ENCODE assay signal across 31 cellular contexts in genomic region chr6:170237999-170238740, GRCh38. TPM values are rescaled to one million over a fixed set of nuclear protein-coding genes. Genes with fewer than 3 reads are reported as not detected.
DNase-seq lines count a peak whose midpoint lies in the region; ATAC-seq, FAIRE-seq and TF ChIP-seq lines count a peak whose summit lies in the region.
"Had no signal": no experiment of that assay in that cellular context is flagged by ENCODE, and none has a peak within 500 bp of the region (broad histone marks: within the 10 kb centered on the region; RNA-seq: fewer than 3 reads in every experiment).

No MANE protein-coding gene starts in this region.

- in situ Hi-C loops in HepG2 (cut with HindIII; ENCODE audit: extremely low pct_ligation_motif_present, low pct_unique_long_range_greater_than_20kb), result no loop called here

- no TSS peak for BruUV-seq in HepG2 (replicated peaks; lab: Mats Ljungman, UMichigan)

- no peak overlapping the region for H3K9ac ChIP-seq in HepG2 (ENCODE audit: insufficient read depth, low read depth, low read length)
- H3K9ac ChIP-seq: GM23248, SK-N-SH had no signal

- no peak for FAIRE-seq in HepG2 (lab: Jason Lieb, UNC)
- FAIRE-seq: GM12891, GM19239 had no signal

- H4K20me1 ChIP-seq in HepG2 (ENCODE audit: insufficient read depth, low read length), result no peaks in the 10 kb centered on the region; the same call in 1 of the 2 replicates

- no peaks in the 10 kb centered on the region for H3K4me1 ChIP-seq in HepG2 (ENCODE audit: insufficient read depth, low read length)
- H3K4me1 ChIP-seq in ovary (ENCODE audit: insufficient read depth), result peaks cover 8% of the 10 kb centered on the region
- no peaks in the 10 kb centered on the region for H3K4me1 ChIP-seq in suprapubic skin
- H3K4me1 ChIP-seq in effector memory CD4-positive, alpha-beta T cell (ENCODE audit: control insufficient read depth, insufficient read depth, low read length, poor library complexity, severe bottlenecking), result no peaks in the 10 kb centered on the region
- H3K4me1 ChIP-seq: BE2C had no signal

- H3K4me2 ChIP-seq in HepG2 (ENCODE audit: low read depth, low read length), result no peak overlapping the region
- H3K4me2 ChIP-seq: SK-N-SH had no signal

- no peaks in the 10 kb centered on the region for H3K79me2 ChIP-seq in HepG2 (ENCODE audit: insufficient read depth, low read length)

- H3K27ac ChIP-seq in HepG2 (ENCODE audit: extremely low read length, insufficient read depth, low read length) (no peak overlapping the region), ovary (no peak overlapping the region), suprapubic skin (no peak overlapping the region)
- H3K27ac ChIP-seq in effector memory CD4-positive, alpha-beta T cell (ENCODE audit: insufficient read depth, low read length, poor library complexity, severe bottlenecking), result no peak overlapping the region
- H3K27ac ChIP-seq: 22Rv1, GM23248 had no signal

- TF ChIP-seq EP300 in HepG2 (IDR thresholded peaks at IDR 0.05; ENCODE audit: low read depth in 2 of 2, low read length in 2 of 2) (no peak), HepG2 (CRISPR knock-in tag; IDR thresholded peaks at IDR 0.05; ENCODE audit: borderline replicate concordance) (no peak), ovary (IDR thresholded peaks at IDR 0.05) (no peak), suprapubic skin (IDR thresholded peaks at IDR 0.05) (no peak)

- no peaks in the 10 kb centered on the region for H3K36me3 ChIP-seq in HepG2 (replicated peaks in 1 of 2; ENCODE audit: control insufficient read depth in 1 of 2, insufficient read depth in 2 of 2, low read length in 2 of 2)
- no peaks in the 10 kb centered on the region for H3K36me3 ChIP-seq in ovary
- no peaks in the 10 kb centered on the region for H3K36me3 ChIP-seq in suprapubic skin
- H3K36me3 ChIP-seq in effector memory CD4-positive, alpha-beta T cell (ENCODE audit: control insufficient read depth, insufficient read depth, low read length), result no peaks in the 10 kb centered on the region
- H3K36me3 ChIP-seq: BE2C, MG63 had no signal

- CTCF ChIA-PET in HepG2 (lab: Yijun Ruan, JAX; ENCODE audit: low intra/inter-chr PET ratio, low total read pairs), result no interaction called here

- WGBS in HepG2 (ENCODE audit: low lambda C conversion rate), result 50% methylated on average over 11 of the region's 19 CpGs
- WGBS in ovary, 3 donors, result 83 to 88% (median 86%) methylated on average over 19 of the region's 19 CpGs
- WGBS in suprapubic skin, result 89% methylated on average over 7 of the region's 19 CpGs

- no peak for ATAC-seq in Right ventricle myocardium superior (ENCODE audit: poor library complexity)
- no peak for ATAC-seq in Right ventricle myocardium inferior
- ATAC-seq in HepG2, result no peak; the same call in 2 of the 3 replicates
- no peak for ATAC-seq in HG03108 (IDR thresholded peaks at IDR 0.05; ENCODE audit: unreplicated experiment)
- no peak for ATAC-seq in GM21528 (IDR thresholded peaks at IDR 0.05; ENCODE audit: low FRiP score, unreplicated experiment)

- H3K4me3 ChIP-seq in HepG2 (replicated peaks in 1 of 3; ENCODE audit: insufficient read depth in 1 of 3, low read depth in 2 of 3, low read length in 3 of 3), result no peak overlapping the region
- no peak overlapping the region for H3K4me3 ChIP-seq in ovary
- no peak overlapping the region for H3K4me3 ChIP-seq in suprapubic skin
- no peak overlapping the region for H3K4me3 ChIP-seq in effector memory CD4-positive, alpha-beta T cell (ENCODE audit: insufficient read depth, low read depth, low read length, poor library complexity, severe bottlenecking)
- H3K4me3 ChIP-seq: GM23248, MG63 had no signal

- TF ChIP-seq CTCF in HepG2 (CRISPR knock-in tag; IDR thresholded peaks at IDR 0.05) (no peak), ovary (IDR thresholded peaks at IDR 0.05) (no peak), suprapubic skin (IDR thresholded peaks at IDR 0.05) (no peak)

- H3K9me3 ChIP-seq in HepG2 (ENCODE audit: low read length), result no peaks in the 10 kb centered on the region
- H3K9me3 ChIP-seq in ovary, result no peaks in the 10 kb centered on the region
- no peaks in the 10 kb centered on the region for H3K9me3 ChIP-seq in suprapubic skin
- H3K9me3 ChIP-seq in effector memory CD4-positive, alpha-beta T cell (ENCODE audit: control insufficient read depth, low read length), result no peaks in the 10 kb centered on the region
- H3K9me3 ChIP-seq: BE2C, MG63, SK-N-SH had no signal

- H3K27me3 ChIP-seq in HepG2 (ENCODE audit: control insufficient read depth in 1 of 2, insufficient read depth in 2 of 2, low read length in 2 of 2), result peaks cover 4 to 55% of the 10 kb centered on the region in 2 experiments; a peak in 4 of 5 replicates
- no peaks in the 10 kb centered on the region for H3K27me3 ChIP-seq in ovary
- H3K27me3 ChIP-seq in suprapubic skin, result peaks cover 24% of the 10 kb centered on the region
- no peaks in the 10 kb centered on the region for H3K27me3 ChIP-seq in effector memory CD4-positive, alpha-beta T cell (replicated peaks; ENCODE audit: control insufficient read depth, insufficient read depth, low read length, poor library complexity, severe bottlenecking)
- H3K27me3 ChIP-seq: BE2C, MG63 had no signal

- intact Hi-C loops in Right ventricle myocardium superior (cut with DNase I) (no loop called here), Right ventricle myocardium inferior (cut with DNase I) (no loop called here), HepG2 (cut with micrococcal nuclease; ENCODE audit: unreplicated experiment) (no loop called here), ovary (cut with DNase I) (no loop called here)

- POLR2A ChIA-PET in HepG2 (lab: Yijun Ruan, JAX), result no interaction called here

- DNase-seq in Right ventricle myocardium superior (peak; percentile 25), Right ventricle myocardium inferior (ENCODE audit: missing footprints) (no peak), HepG2 (ENCODE audit: low spot score) (no peak), ovary (peak in 3 of 5 donors; percentile 8 to 26 (median 13)), suprapubic skin (ENCODE audit: low spot score in 2 of 2) (peak; percentile 48 to 54)
- no peak for DNase-seq in effector memory CD4-positive, alpha-beta T cell
- DNase-seq: ACHN, BE2C, Calu3, DMS79 treated with DMSO at 0.1 percent for 48 hours, GF-D8, GM23248, H9, IMR-90, KG1, MG63, NCI-H1105 treated with DMSO at 0.1 percent for 48 hours, NCI-H146, NCI-H1930, NCI-H2107, NCI-H446, NCI-H526 treated with DMSO at 0.1 percent for 48 hours, RPMI8226, SIG-M5, SK-N-SH had no signal

- no peak for TF ChIP-seq RAD21 in HepG2 (CRISPR knock-in tag; IDR thresholded peaks at IDR 0.05)

- no peak for TF ChIP-seq POLR2A in HepG2 (IDR thresholded peaks at IDR 0.05; ENCODE audit: insufficient read depth in 1 of 2, low read depth in 2 of 2, low read length in 2 of 2)
- no peak for TF ChIP-seq POLR2A in ovary (IDR thresholded peaks at IDR 0.05)
- TF ChIP-seq POLR2A in suprapubic skin (IDR thresholded peaks at IDR 0.05), result no peak

- H2AFZ ChIP-seq in HepG2 (ENCODE audit: low read length), result no peak overlapping the region
- H2AFZ ChIP-seq: GM23248 had no signal

TF ChIP-seq in HepG2, 621 proteins besides CTCF, POLR2A, EP300 and RAD21 (continues in another document):
- TF ChIP-seq MNT (IDR thresholded peaks at IDR 0.05) (peak; percentile 87), ZNF263 (CRISPR knock-in tag; IDR thresholded peaks at IDR 0.05) (0 out of 2 replicates have a peak, but pooled peaks have one; percentile 26)

RNA-seq across cellular contexts. Expression of gene DLL1, which starts 52.7 kb away (rescaled TPM):
- total RNA-seq in Right ventricle myocardium superior, result 18.6 TPM
- total RNA-seq in Right ventricle myocardium inferior, result 21.5 TPM
- total RNA-seq in HepG2 (2016; rRNA removed; fragmentation: Illumina TruSeq; extraction: Trizol), result not detected in 2 replicates
- total RNA-seq in HepG2 (2016; cell fraction: cytosol; rRNA removed; fragmentation: Illumina TruSeq; extraction: Trizol; ENCODE audit: low read depth), result not detected in 2 replicates
- total RNA-seq in HepG2 (2016; cell fraction: insoluble cytoplasmic fraction; rRNA removed; fragmentation: Illumina TruSeq; extraction: Trizol), result not detected in 2 replicates
- total RNA-seq in HepG2 (2016; cell fraction: membrane; rRNA removed; fragmentation: Illumina TruSeq; extraction: Trizol), result not detected in 2 replicates
- total RNA-seq in HepG2 (2016; cell fraction: nucleus; rRNA removed; fragmentation: Illumina TruSeq; extraction: Trizol), result not detected in 2 replicates
- not detected in 2 replicates for polyA plus RNA-seq in HepG2 (2011; rRNA removed)
- not detected in 2 replicates for polyA plus RNA-seq in HepG2 (2011; cell fraction: cytosol; rRNA removed)
- 0.10 TPM in 2 replicates for polyA plus RNA-seq in HepG2 (2011; cell fraction: nucleus; rRNA removed)
- not detected in 2 replicates for polyA plus RNA-seq in HepG2 (2012)
- not detected in 2 replicates for polyA plus RNA-seq in HepG2 (2016; cell fraction: cytosol; fragmentation: Illumina TruSeq; extraction: Trizol; ENCODE audit: low read depth)
- not detected in 2 replicates for polyA plus RNA-seq in HepG2 (2016; cell fraction: insoluble cytoplasmic fraction; fragmentation: Illumina TruSeq; extraction: Trizol; ENCODE audit: low read depth)
- polyA plus RNA-seq in HepG2 (2016; cell fraction: membrane; fragmentation: Illumina TruSeq; extraction: Trizol; ENCODE audit: low read depth), result not detected in 2 replicates
- not detected in 2 replicates for polyA plus RNA-seq in HepG2 (2016; cell fraction: nucleus; fragmentation: Illumina TruSeq; extraction: Trizol; ENCODE audit: insufficient read depth, low read depth)
- polyA minus RNA-seq in HepG2 (2011; rRNA and poly(A)+ RNA removed; ENCODE audit: low replicate concordance), result not detected in 2 replicates
- not detected in 2 replicates for polyA minus RNA-seq in HepG2 (2011; cell fraction: cytosol; rRNA and poly(A)+ RNA removed)
- not detected in 2 replicates for polyA minus RNA-seq in HepG2 (2011; cell fraction: nucleus; rRNA and poly(A)+ RNA removed)
- 10 to 100 TPM in 1 of 7 donors, 1 to 10 TPM in 6; 1.3 to 11.5 (median 4.6) TPM for total RNA-seq in ovary
- polyA plus RNA-seq in ovary, result 1 to 10 TPM in 1 of 2 donors, under 1 TPM in 1; 0.90 to 2.4 TPM
- 10 to 100 TPM; 32.6 to 75.6 (median 46.9) TPM for total RNA-seq in suprapubic skin
- polyA plus RNA-seq: CD14-positive monocyte had no signal

Comparison
In these comparisons a context has a peak if more than half of its experiments do, and no peak if none do; other contexts are left out.
1. DNase-seq: peak in Right ventricle myocardium superior (single experiment), ovary (3 of 5) and suprapubic skin (2 of 2); none in Right ventricle myocardium inferior (single experiment), HepG2 (single experiment) and effector memory CD4-positive, alpha-beta T cell (0 of 3).